13 cellular contexts compared by ENCODE assay signal in genomic region chr1:61142726-61143500, GRCh38.
DNase-seq lines count a peak whose midpoint lies in the region; ATAC-seq and TF ChIP-seq lines count a peak whose summit lies in the region.
"Had no signal": no experiment of that assay in that cellular context is flagged by ENCODE, and none has a peak within 500 bp of the region (broad histone marks: within the 10 kb centered on the region; RNA-seq: fewer than 3 reads in every experiment).

No MANE protein-coding gene starts in this region.

- H3K9ac ChIP-seq in endodermal cell (ENCODE audit: extremely low read depth, low read length, poor library complexity, severe bottlenecking), result no peak overlapping the region

- no peak overlapping the region for H3K4me3 Mint-ChIP-seq in osteocyte (ENCODE audit: unreplicated experiment)
- no peak overlapping the region for H3K4me3 Mint-ChIP-seq in endodermal cell
- H3K4me3 Mint-ChIP-seq: CD4-positive, CD25-positive, alpha-beta regulatory T cell had no signal

- H3K4me3 ChIP-seq in endodermal cell (ENCODE audit: low read length), result no peak overlapping the region
- H3K4me3 ChIP-seq: spleen had no signal

- H3K27me3 ChIP-seq in endodermal cell (ENCODE audit: control insufficient read depth, insufficient read depth, low read length, poor library complexity, severe bottlenecking), result peaks cover 53% of the 10 kb centered on the region
- H3K27me3 ChIP-seq: spleen had no signal

- peaks cover 43% of the 10 kb centered on the region for H3K4me1 Mint-ChIP-seq in osteocyte (ENCODE audit: unreplicated experiment)
- H3K4me1 Mint-ChIP-seq in endodermal cell, result peaks cover 57% of the 10 kb centered on the region
- H3K4me1 Mint-ChIP-seq: CD4-positive, CD25-positive, alpha-beta regulatory T cell had no signal

- no peaks in the 10 kb centered on the region for H3K9me3 ChIP-seq in endodermal cell (ENCODE audit: control insufficient read depth, low read length)
- H3K9me3 ChIP-seq: spleen had no signal

- H3K36me3 Mint-ChIP-seq in osteocyte (ENCODE audit: unreplicated experiment), result peaks cover 5% of the 10 kb centered on the region
- peaks cover 2% of the 10 kb centered on the region for H3K36me3 Mint-ChIP-seq in endodermal cell (ENCODE audit: low read depth)
- H3K36me3 Mint-ChIP-seq: CD4-positive, CD25-positive, alpha-beta regulatory T cell had no signal

- H3K27ac Mint-ChIP-seq in osteocyte (ENCODE audit: unreplicated experiment), result peak overlapping the region; percentile 13
- no peak overlapping the region for H3K27ac Mint-ChIP-seq in endodermal cell
- H3K27ac Mint-ChIP-seq: activated T-helper 2 cell treated with anti-CD3 and anti-CD28 coated beads, Interferon-gamma antibody, Interleukin-2, Interleukin-4, amounts not matched to agents 10 μg/mL and 5 μg/mL and 100 μg/mL, durations not matched to agents 14 hours and 24 hours and 36 hours; CD4-positive, CD25-positive, alpha-beta regulatory T cell had no signal

- H3K9me3 Mint-ChIP-seq in osteocyte (ENCODE audit: unreplicated experiment) (no peaks in the 10 kb centered on the region), endodermal cell (no peaks in the 10 kb centered on the region)
- H3K9me3 Mint-ChIP-seq: activated T-helper 2 cell treated with anti-CD3 and anti-CD28 coated beads, Interferon-gamma antibody, Interleukin-2, Interleukin-4, amounts not matched to agents 10 μg/mL and 5 μg/mL and 100 μg/mL, durations not matched to agents 14 hours and 24 hours and 36 hours; CD4-positive, CD25-positive, alpha-beta regulatory T cell had no signal

- peak; percentile 99 for DNase-seq in DMS53 treated with DMSO at 0.1 percent for 48 hours (lab: John Stamatoyannopoulos, UW; ENCODE audit: unreplicated experiment)
- peak; percentile 52 for DNase-seq in NCI-H345 (lab: John Stamatoyannopoulos, UW)
- no peak for DNase-seq in caudate nucleus (lab: John Stamatoyannopoulos, UW)
- no peak for DNase-seq in osteocyte (ENCODE audit: extremely low spot score, unreplicated experiment)
- no peak for DNase-seq in endodermal cell
- no peak for DNase-seq in NCI-H82 treated with DMSO at 0.1 percent for 48 hours (lab: John Stamatoyannopoulos, UW; ENCODE audit: unreplicated experiment)
- DNase-seq in stimulated activated CD4-positive, alpha-beta T cell treated with anti-CD3 and anti-CD28 coated beads, Interleukin-12 subunit alpha, Interleukin-12 subunit beta, amount 100 ng/mL, for 4 hours, result no peak
- DNase-seq: activated CD4-positive, CD25-positive, alpha-beta regulatory T cell treated with anti-CD3 and anti-CD28 coated beads, Interleukin-2, amount 50 U/mL, for 72 hours; CD4-positive, CD25-positive, alpha-beta regulatory T cell; spleen had no signal

- ATAC-seq in GM18498 (IDR thresholded peaks at IDR 0.05; ENCODE audit: unreplicated experiment), result no peak

- no peaks in the 10 kb centered on the region for H3K36me3 ChIP-seq in endodermal cell (ENCODE audit: control insufficient read depth, insufficient read depth, low read length)
- H3K36me3 ChIP-seq: spleen had no signal

- H3K4me1 ChIP-seq in endodermal cell (ENCODE audit: control insufficient read depth, insufficient read depth, low read length), result peaks cover 10% of the 10 kb centered on the region

- H3K27ac ChIP-seq in caudate nucleus (ENCODE audit: low read depth, low read length) (peak overlapping the region; percentile 64), endodermal cell (ENCODE audit: low read depth, low read length) (no peak overlapping the region)
- H3K27ac ChIP-seq: HL-60 had no signal

- WGBS in endodermal cell (ENCODE audit: insufficient coverage in 1 of 2, insufficient read length in 1 of 2), 2 experiments, result 88 to 93% methylated on average over 8 to 11 of the region's 11 CpGs

- TF ChIP-seq CTCF in osteocyte (IDR thresholded peaks at IDR 0.05) (no peak), endodermal cell (conservative IDR thresholded peaks at IDR 0.05) (no peak)

- H3K27me3 Mint-ChIP-seq in osteocyte (ENCODE audit: unreplicated experiment) (no peaks in the 10 kb centered on the region), endodermal cell (ENCODE audit: insufficient read depth) (peaks cover 65% of the 10 kb centered on the region)

Comparison
In these comparisons a context has a peak if more than half of its experiments do, and no peak if none do; other contexts are left out.
1. DNase-seq: peak in DMS53 treated with DMSO at 0.1 percent for 48 hours (single experiment) and NCI-H345 (single experiment); none in caudate nucleus (0 of 61), osteocyte (single experiment), endodermal cell (single experiment), NCI-H82 treated with DMSO at 0.1 percent for 48 hours (single experiment) and stimulated activated CD4-positive, alpha-beta T cell treated with anti-CD3 and anti-CD28 coated beads, Interleukin-12 subunit alpha, Interleukin-12 subunit beta, amount 100 ng/mL, for 4 hours (single experiment).